1 cellular context compared by ENCODE assay signal in the genomic region with DNA sequence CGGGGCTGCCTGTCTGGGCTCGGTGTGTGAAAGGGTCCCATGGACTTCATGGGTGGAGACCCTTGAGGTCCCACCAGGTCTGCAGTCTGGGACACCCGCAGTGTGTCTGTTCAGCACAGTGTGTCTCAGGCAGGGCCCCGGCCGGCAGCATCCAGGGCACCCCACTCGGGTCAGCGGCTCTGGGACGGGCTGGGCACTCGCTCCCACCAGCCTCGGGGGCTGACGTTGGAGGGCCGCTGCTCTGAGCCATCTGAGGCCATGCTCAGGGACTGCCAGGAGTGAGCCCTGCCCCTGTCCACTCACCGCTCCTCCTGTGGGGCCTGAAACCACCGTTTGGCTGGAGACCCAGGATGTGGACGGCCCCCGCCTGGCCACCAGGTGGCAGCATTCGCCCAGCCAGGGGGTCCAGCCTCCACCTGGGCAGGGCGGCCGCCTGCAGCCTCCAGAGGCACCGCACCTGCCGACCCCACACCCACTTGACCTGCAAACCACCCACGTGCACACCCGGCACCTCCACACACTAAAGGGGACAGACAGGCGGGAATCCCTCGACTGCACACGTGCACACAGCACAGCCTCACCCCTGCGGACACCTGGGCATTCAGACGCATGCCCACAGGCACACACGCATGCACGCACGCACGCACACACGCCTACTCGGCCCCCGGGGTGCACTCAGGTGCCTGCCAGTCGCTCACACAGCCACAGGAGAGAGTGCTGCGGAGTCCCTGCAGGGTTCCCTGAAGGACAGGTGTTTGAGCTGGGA.
TF ChIP-seq lines count a peak whose summit lies in the region.

No MANE protein-coding gene starts in this region.

TF ChIP-seq in GM12878, 131 proteins besides CTCF, POLR2A, EP300 and RAD21 (continued from another document and continues in another):
- TF ChIP-seq E2F4 (IDR thresholded peaks at IDR 0.05; ENCODE audit: low read depth, low read length) (no peak), CHD1 (IDR thresholded peaks at IDR 0.05; ENCODE audit: low read depth, low read length) (no peak), YY1 (IDR thresholded peaks at IDR 0.05; ENCODE audit: low read depth, low read length) (peak; percentile 74), PAX8 (IDR thresholded peaks at IDR 0.05) (no peak), ZNF592 (IDR thresholded peaks at IDR 0.05) (no peak), SMARCA5 (IDR thresholded peaks at IDR 0.05) (peak; percentile 67; the same call in 1 of the 2 replicates), SREBF2 (IDR thresholded peaks at IDR 0.05; ENCODE audit: low read length) (no peak), SP1 (IDR thresholded peaks at IDR 0.05; ENCODE audit: low read depth, low read length) (no peak), ZNF207 (IDR thresholded peaks at IDR 0.05; ENCODE audit: borderline replicate concordance) (peak; percentile 84; the same call in 1 of the 2 replicates), MXI1 (IDR thresholded peaks at IDR 0.05; ENCODE audit: low read depth, low read length) (no peak), IRF3 (IDR thresholded peaks at IDR 0.05) (peak; percentile 67; the same call in 1 of the 2 replicates), NBN (IDR thresholded peaks at IDR 0.05) (peak; percentile 46; the same call in 1 of the 2 replicates), RCOR1 (conservative IDR thresholded peaks at IDR 0.05; ENCODE audit: low read depth, low read length) (no peak), ZNF24 (IDR thresholded peaks at IDR 0.05) (no peak), HDAC2 (IDR thresholded peaks at IDR 0.05) (no peak), YBX1 (IDR thresholded peaks at IDR 0.05) (no peak), SMAD5 (IDR thresholded peaks at IDR 0.05; ENCODE audit: low read depth) (no peak), ZNF217 (IDR thresholded peaks at IDR 0.05) (no peak), FOXK2 (IDR thresholded peaks at IDR 0.05) (no peak), SMC3 (IDR thresholded peaks at IDR 0.05; ENCODE audit: borderline replicate concordance, low read length) (peak; percentile 99), CUX1 (IDR thresholded peaks at IDR 0.05; ENCODE audit: insufficient replicate concordance, low read depth, low read length) (no peak)
- TF ChIP-seq, protein P1, sequence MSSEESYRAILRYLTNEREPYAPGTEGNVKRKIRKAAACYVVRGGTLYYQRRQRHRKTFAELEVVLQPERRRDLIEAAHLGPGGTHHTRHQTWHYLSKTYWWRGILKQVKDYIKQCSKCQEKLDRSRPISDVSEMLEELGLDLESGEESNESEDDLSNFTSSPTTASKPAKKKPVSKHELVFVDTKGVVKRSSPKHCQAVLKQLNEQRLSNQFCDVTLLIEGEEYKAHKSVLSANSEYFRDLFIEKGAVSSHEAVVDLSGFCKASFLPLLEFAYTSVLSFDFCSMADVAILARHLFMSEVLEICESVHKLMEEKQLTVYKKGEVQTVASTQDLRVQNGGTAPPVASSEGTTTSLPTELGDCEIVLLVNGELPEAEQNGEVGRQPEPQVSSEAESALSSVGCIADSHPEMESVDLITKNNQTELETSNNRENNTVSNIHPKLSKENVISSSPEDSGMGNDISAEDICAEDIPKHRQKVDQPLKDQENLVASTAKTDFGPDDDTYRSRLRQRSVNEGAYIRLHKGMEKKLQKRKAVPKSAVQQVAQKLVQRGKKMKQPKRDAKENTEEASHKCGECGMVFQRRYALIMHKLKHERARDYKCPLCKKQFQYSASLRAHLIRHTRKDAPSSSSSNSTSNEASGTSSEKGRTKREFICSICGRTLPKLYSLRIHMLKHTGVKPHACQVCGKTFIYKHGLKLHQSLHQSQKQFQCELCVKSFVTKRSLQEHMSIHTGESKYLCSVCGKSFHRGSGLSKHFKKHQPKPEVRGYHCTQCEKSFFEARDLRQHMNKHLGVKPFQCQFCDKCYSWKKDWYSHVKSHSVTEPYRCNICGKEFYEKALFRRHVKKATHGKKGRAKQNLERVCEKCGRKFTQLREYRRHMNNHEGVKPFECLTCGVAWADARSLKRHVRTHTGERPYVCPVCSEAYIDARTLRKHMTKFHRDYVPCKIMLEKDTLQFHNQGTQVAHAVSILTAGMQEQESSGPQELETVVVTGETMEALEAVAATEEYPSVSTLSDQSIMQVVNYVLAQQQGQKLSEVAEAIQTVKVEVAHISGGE (CRISPR knock-in tag; IDR thresholded peaks at IDR 0.05) = no peak
- TF ChIP-seq, protein P2, sequence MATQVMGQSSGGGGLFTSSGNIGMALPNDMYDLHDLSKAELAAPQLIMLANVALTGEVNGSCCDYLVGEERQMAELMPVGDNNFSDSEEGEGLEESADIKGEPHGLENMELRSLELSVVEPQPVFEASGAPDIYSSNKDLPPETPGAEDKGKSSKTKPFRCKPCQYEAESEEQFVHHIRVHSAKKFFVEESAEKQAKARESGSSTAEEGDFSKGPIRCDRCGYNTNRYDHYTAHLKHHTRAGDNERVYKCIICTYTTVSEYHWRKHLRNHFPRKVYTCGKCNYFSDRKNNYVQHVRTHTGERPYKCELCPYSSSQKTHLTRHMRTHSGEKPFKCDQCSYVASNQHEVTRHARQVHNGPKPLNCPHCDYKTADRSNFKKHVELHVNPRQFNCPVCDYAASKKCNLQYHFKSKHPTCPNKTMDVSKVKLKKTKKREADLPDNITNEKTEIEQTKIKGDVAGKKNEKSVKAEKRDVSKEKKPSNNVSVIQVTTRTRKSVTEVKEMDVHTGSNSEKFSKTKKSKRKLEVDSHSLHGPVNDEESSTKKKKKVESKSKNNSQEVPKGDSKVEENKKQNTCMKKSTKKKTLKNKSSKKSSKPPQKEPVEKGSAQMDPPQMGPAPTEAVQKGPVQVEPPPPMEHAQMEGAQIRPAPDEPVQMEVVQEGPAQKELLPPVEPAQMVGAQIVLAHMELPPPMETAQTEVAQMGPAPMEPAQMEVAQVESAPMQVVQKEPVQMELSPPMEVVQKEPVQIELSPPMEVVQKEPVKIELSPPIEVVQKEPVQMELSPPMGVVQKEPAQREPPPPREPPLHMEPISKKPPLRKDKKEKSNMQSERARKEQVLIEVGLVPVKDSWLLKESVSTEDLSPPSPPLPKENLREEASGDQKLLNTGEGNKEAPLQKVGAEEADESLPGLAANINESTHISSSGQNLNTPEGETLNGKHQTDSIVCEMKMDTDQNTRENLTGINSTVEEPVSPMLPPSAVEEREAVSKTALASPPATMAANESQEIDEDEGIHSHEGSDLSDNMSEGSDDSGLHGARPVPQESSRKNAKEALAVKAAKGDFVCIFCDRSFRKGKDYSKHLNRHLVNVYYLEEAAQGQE (IDR thresholded peaks at IDR 0.05; ENCODE audit: low read depth, low read length) = no peak
- TF ChIP-seq, protein P3, sequence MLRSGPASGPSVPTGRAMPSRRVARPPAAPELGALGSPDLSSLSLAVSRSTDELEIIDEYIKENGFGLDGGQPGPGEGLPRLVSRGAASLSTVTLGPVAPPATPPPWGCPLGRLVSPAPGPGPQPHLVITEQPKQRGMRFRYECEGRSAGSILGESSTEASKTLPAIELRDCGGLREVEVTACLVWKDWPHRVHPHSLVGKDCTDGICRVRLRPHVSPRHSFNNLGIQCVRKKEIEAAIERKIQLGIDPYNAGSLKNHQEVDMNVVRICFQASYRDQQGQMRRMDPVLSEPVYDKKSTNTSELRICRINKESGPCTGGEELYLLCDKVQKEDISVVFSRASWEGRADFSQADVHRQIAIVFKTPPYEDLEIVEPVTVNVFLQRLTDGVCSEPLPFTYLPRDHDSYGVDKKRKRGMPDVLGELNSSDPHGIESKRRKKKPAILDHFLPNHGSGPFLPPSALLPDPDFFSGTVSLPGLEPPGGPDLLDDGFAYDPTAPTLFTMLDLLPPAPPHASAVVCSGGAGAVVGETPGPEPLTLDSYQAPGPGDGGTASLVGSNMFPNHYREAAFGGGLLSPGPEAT (IDR thresholded peaks at IDR 0.05; ENCODE audit: low read depth) = no peak
- TF ChIP-seq, protein P4, sequence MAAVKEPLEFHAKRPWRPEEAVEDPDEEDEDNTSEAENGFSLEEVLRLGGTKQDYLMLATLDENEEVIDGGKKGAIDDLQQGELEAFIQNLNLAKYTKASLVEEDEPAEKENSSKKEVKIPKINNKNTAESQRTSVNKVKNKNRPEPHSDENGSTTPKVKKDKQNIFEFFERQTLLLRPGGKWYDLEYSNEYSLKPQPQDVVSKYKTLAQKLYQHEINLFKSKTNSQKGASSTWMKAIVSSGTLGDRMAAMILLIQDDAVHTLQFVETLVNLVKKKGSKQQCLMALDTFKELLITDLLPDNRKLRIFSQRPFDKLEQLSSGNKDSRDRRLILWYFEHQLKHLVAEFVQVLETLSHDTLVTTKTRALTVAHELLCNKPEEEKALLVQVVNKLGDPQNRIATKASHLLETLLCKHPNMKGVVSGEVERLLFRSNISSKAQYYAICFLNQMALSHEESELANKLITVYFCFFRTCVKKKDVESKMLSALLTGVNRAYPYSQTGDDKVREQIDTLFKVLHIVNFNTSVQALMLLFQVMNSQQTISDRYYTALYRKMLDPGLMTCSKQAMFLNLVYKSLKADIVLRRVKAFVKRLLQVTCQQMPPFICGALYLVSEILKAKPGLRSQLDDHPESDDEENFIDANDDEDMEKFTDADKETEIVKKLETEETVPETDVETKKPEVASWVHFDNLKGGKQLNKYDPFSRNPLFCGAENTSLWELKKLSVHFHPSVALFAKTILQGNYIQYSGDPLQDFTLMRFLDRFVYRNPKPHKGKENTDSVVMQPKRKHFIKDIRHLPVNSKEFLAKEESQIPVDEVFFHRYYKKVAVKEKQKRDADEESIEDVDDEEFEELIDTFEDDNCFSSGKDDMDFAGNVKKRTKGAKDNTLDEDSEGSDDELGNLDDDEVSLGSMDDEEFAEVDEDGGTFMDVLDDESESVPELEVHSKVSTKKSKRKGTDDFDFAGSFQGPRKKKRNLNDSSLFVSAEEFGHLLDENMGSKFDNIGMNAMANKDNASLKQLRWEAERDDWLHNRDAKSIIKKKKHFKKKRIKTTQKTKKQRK (IDR thresholded peaks at IDR 0.05; ENCODE audit: low read depth, low read length) = no peak
